ENCODE assay signal across 15 cellular contexts in the genomic region with DNA sequence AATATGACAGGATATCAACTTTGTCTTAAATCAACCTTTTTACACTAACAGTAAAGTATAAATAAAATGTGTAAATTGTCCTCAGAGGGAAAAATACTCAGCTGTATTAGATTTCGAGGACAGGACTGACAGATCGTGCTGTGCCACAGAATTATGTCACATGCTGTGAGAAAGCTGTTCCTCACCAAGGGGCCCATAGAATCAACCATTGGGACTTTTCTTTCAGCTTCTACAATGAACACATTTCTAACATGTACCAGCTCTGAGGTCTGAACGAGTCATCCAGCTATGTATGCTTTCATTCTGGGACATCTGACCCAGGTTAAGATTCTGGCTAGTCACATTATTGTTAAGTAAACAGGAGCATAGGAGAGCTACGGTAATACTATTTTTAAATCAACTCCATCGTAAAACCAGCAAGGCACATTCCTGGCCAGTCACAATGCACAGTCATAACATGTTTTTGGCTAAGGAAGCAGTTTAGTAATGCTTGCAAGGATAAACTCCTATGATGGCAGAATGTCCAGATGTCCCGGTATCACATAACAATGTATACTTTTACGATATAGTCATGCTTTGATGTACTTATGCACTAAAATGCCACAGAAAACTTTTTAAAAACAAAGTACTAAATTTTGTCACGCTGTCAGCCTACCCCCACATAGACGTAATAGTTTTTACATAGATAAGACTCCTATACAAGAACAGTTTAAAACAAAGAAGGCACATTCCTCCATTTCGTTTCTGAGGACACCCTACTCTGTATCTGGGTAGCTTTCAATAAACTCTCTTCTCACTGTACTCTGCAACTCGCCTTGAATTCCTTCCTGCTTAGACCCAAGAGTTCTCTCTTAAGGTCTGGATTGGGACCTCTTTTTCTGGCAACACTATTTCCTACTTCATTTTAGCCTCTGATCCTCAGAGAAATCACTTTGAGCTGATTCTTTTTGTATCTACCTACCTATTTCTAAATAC. TPM values are rescaled to one million over a fixed set of nuclear protein-coding genes. Genes with fewer than 3 reads are reported as not detected.
DNase-seq lines count a peak whose midpoint lies in the region; ATAC-seq and TF ChIP-seq lines count a peak whose summit lies in the region.
"Had no signal": no experiment of that assay in that cellular context is flagged by ENCODE, and none has a peak within 500 bp of the region (broad histone marks: within the 10 kb centered on the region; RNA-seq: fewer than 3 reads in every experiment).

No MANE protein-coding gene starts in this region.

- no peaks in the 10 kb centered on the region for H3K4me1 Mint-ChIP-seq in Calu3 (ENCODE audit: low read depth, unreplicated experiment)

- H3K4me3 Mint-ChIP-seq in Calu3 (ENCODE audit: low read depth, unreplicated experiment): no peak overlapping the region
- H3K4me3 Mint-ChIP-seq: brain; CD8-positive, alpha-beta T cell had no signal

- BruUV-seq in Calu3 (replicated peaks; lab: Mats Ljungman, UMichigan): no TSS peak

- no peaks in the 10 kb centered on the region for H3K9me3 Mint-ChIP-seq in Calu3 (ENCODE audit: low read depth, unreplicated experiment)
- H3K9me3 Mint-ChIP-seq: brain; CD8-positive, alpha-beta T cell had no signal

- peak; percentile 81 for ATAC-seq in SK-N-SH treated with all-trans-retinoic acid at 6 μM for 48 hours
- ATAC-seq in HG02870 (IDR thresholded peaks at IDR 0.05; ENCODE audit: unreplicated experiment): no peak
- ATAC-seq: CD8-positive, alpha-beta T cell had no signal

- CTCF ChIA-PET in Calu3 (lab: Charles Lee): no interaction called here

- no peaks in the 10 kb centered on the region for H3K36me3 Mint-ChIP-seq in Calu3 (ENCODE audit: insufficient read depth, unreplicated experiment)
- H3K36me3 Mint-ChIP-seq: brain; CD8-positive, alpha-beta T cell had no signal

- TF ChIP-seq CTCF in fibroblast of villous mesenchyme (IDR thresholded peaks at IDR 0.05; ENCODE audit: insufficient read depth, low read depth, low read length) (no peak), Calu3 (IDR thresholded peaks at IDR 0.05; ENCODE audit: unreplicated experiment) (no peak)

- H3K4me3 ChIP-seq in fibroblast of villous mesenchyme (ENCODE audit: low read depth, low read length) (no peak overlapping the region), skeletal muscle cell (ENCODE audit: low read depth, low read length) (no peak overlapping the region)

- H3K27ac Mint-ChIP-seq in Calu3 (ENCODE audit: unreplicated experiment): no peak overlapping the region
- H3K27ac Mint-ChIP-seq: brain; CD8-positive, alpha-beta T cell had no signal

- intact Hi-C loops in Calu3 (cut with micrococcal nuclease; ENCODE audit: unreplicated experiment): no loop called here

- DNase-seq in EL: peak; percentile 84
- DNase-seq in fibroblast of villous mesenchyme (ENCODE audit: low read depth): peak; percentile 88
- DNase-seq in skeletal muscle cell (ENCODE audit: low read depth): peak; percentile 94
- no peak for DNase-seq in DMS 273 treated with DMSO at 0.1 percent for 48 hours (lab: John Stamatoyannopoulos, UW)
- DNase-seq in stimulated activated CD8-positive, alpha-beta memory T cell treated with anti-CD3 and anti-CD28 coated beads, Interleukin-4, amount 100 ng/mL, for 48 hours: no peak
- DNase-seq in Calu3: no peak
- DNase-seq: activated CD8-positive, alpha-beta memory T cell treated with anti-CD3 and anti-CD28 coated beads, Interleukin-2, amount 50 U/mL, for 48 hours; CD8-positive, alpha-beta T cell; glutamatergic neuron; NCI-H2081 treated with DMSO at 0.1 percent for 48 hours; small intestine had no signal

- H3K27me3 Mint-ChIP-seq in Calu3 (ENCODE audit: unreplicated experiment): peaks cover 9% of the 10 kb centered on the region

TF ChIP-seq in SK-N-SH treated with all-trans-retinoic acid at 6 μM for 48 hours, 23 proteins besides CTCF, POLR2A, EP300 and RAD21:
- TF ChIP-seq ISL1 (CRISPR knock-in tag; IDR thresholded peaks at IDR 0.05) (no peak), ZFP3 (CRISPR knock-in tag; IDR thresholded peaks at IDR 0.05) (no peak), SNAI2 (CRISPR knock-in tag; IDR thresholded peaks at IDR 0.05) (no peak), ZFP30 (CRISPR knock-in tag; IDR thresholded peaks at IDR 0.05) (no peak), ZNF8 (CRISPR knock-in tag; IDR thresholded peaks at IDR 0.05) (no peak), RARB (CRISPR knock-in tag; IDR thresholded peaks at IDR 0.05) (no peak), GLIS3 (CRISPR knock-in tag; IDR thresholded peaks at IDR 0.05) (no peak), PPARA (CRISPR knock-in tag; IDR thresholded peaks at IDR 0.05; ENCODE audit: borderline replicate concordance) (no peak)
- TF ChIP-seq, protein P1, sequence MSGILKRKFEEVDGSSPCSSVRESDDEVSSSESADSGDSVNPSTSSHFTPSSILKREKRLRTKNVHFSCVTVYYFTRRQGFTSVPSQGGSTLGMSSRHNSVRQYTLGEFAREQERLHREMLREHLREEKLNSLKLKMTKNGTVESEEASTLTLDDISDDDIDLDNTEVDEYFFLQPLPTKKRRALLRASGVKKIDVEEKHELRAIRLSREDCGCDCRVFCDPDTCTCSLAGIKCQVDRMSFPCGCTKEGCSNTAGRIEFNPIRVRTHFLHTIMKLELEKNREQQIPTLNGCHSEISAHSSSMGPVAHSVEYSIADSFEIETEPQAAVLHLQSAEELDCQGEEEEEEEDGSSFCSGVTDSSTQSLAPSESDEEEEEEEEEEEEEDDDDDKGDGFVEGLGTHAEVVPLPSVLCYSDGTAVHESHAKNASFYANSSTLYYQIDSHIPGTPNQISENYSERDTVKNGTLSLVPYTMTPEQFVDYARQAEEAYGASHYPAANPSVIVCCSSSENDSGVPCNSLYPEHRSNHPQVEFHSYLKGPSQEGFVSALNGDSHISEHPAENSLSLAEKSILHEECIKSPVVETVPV (CRISPR knock-in tag; IDR thresholded peaks at IDR 0.05): no peak
- TF ChIP-seq, protein P2, sequence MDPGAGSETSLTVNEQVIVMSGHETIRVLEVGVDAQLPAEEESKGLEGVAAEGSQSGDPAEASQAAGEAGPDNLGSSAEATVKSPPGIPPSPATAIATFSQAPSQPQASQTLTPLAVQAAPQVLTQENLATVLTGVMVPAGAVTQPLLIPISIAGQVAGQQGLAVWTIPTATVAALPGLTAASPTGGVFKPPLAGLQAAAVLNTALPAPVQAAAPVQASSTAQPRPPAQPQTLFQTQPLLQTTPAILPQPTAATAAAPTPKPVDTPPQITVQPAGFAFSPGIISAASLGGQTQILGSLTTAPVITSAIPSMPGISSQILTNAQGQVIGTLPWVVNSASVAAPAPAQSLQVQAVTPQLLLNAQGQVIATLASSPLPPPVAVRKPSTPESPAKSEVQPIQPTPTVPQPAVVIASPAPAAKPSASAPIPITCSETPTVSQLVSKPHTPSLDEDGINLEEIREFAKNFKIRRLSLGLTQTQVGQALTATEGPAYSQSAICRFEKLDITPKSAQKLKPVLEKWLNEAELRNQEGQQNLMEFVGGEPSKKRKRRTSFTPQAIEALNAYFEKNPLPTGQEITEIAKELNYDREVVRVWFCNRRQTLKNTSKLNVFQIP (CRISPR knock-in tag; IDR thresholded peaks at IDR 0.05; ENCODE audit: borderline replicate concordance, low read depth): no peak
- TF ChIP-seq, protein P3, sequence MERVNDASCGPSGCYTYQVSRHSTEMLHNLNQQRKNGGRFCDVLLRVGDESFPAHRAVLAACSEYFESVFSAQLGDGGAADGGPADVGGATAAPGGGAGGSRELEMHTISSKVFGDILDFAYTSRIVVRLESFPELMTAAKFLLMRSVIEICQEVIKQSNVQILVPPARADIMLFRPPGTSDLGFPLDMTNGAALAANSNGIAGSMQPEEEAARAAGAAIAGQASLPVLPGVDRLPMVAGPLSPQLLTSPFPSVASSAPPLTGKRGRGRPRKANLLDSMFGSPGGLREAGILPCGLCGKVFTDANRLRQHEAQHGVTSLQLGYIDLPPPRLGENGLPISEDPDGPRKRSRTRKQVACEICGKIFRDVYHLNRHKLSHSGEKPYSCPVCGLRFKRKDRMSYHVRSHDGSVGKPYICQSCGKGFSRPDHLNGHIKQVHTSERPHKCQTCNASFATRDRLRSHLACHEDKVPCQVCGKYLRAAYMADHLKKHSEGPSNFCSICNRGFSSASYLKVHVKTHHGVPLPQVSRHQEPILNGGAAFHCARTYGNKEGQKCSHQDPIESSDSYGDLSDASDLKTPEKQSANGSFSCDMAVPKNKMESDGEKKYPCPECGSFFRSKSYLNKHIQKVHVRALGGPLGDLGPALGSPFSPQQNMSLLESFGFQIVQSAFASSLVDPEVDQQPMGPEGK (CRISPR knock-in tag; IDR thresholded peaks at IDR 0.05; ENCODE audit: borderline replicate concordance): no peak

RNA-seq across cellular contexts. Expression of a gene that starts 27.4 kb away (rescaled TPM):
- total RNA-seq in fibroblast of villous mesenchyme: 2.6 and 3.2 TPM in 2 replicates
- total RNA-seq in Calu3 (2022): 3.0 and 3.1 TPM in 2 replicates
- total RNA-seq: CD8-positive, alpha-beta T cell had no signal

RNA-seq across cellular contexts. Expression of a gene that starts 27.5 kb away (rescaled TPM):
- total RNA-seq in fibroblast of villous mesenchyme: under 0.01 and 0.32 TPM in 2 replicates
- not detected in 2 replicates for total RNA-seq in Calu3 (2022)
- total RNA-seq: CD8-positive, alpha-beta T cell; lung microvascular endothelial cell had no signal

Comparison
In these comparisons a context has a peak if more than half of its experiments do, and no peak if none do; other contexts are left out.
1. DNase-seq: peak in EL (single experiment), fibroblast of villous mesenchyme (single experiment) and skeletal muscle cell (single experiment); none in DMS 273 treated with DMSO at 0.1 percent for 48 hours (single experiment), stimulated activated CD8-positive, alpha-beta memory T cell treated with anti-CD3 and anti-CD28 coated beads, Interleukin-4, amount 100 ng/mL, for 48 hours (single experiment) and Calu3 (single experiment).